13 cellular contexts compared by ENCODE assay signal in the genomic region with DNA sequence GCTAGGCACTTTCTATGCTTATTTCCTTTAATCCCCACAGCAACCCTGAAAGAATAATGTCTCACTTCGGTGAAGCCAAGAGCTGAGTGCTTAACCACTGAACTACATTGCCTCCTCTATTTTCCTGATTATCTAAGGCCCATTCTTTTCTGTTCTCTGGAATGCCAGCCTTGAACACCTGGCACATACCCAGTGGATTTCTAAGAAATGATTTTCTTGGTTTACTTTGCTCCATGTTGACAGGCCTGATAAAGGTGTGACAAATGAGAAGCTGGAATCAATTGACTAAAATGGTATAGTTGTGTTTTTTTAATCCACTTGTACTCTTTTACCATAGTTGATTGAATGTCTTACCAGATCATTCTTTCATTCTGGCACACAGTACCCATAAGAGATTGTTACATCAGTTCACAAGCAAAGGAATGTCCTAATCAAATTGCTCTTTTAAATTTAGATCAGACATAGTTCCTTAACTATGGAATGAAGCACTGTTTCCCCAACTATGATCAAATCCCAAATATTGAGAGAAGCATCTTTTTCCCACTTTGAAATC.
"Had no signal": no experiment of that assay in that cellular context is flagged by ENCODE, and none has a peak within 500 bp of the region (broad histone marks: within the 10 kb centered on the region; RNA-seq: fewer than 3 reads in every experiment).

No MANE protein-coding gene starts in this region.

- H3K4me1 Mint-ChIP-seq: activated T-helper 17 cell treated with anti-CD3 and anti-CD28 coated beads, Interleukin-2, amount 50 U/mL, for 72 hours; memory B cell; stimulated activated naive B cell treated with anti-CD40 and anti-IgM and Interleukin-4, amounts not matched to agents 10 μg/mL and 1 μg/mL and 100 μg/mL, for 72 hours had no signal

- H3K36me3 ChIP-seq: left ventricle myocardium inferior, transverse colon had no signal

- DNase-seq: activated naive CD8-positive, alpha-beta T cell treated with anti-CD3 and anti-CD28 coated beads, Interleukin-2, amount 50 U/mL, for 24 hours; kidney; left ventricle myocardium inferior; stimulated activated CD4-positive, alpha-beta T cell treated with anti-CD3 and anti-CD28 coated beads, Interleukin-2, amount 100 ng/mL, for 48 hours; stimulated activated naive B cell treated with anti-CD40 and anti-IgM and Interleukin-4, amounts not matched to agents 10 μg/mL and 1 μg/mL and 100 μg/mL, for 72 hours; transverse colon had no signal

- H3K27ac Mint-ChIP-seq: activated naive CD4-positive, alpha-beta T cell treated with anti-CD3 and anti-CD28 coated beads for 36 hours; activated naive CD8-positive, alpha-beta T cell treated with anti-CD3 and anti-CD28 coated beads, Interleukin-2, amount 50 U/mL, for 24 hours; activated T-helper 17 cell treated with anti-CD3 and anti-CD28 coated beads, Interleukin-2, amount 50 U/mL, for 72 hours; memory B cell; nephron progenitor cell; stimulated activated naive B cell treated with anti-CD40 and anti-IgM and Interleukin-4, amounts not matched to agents 10 μg/mL and 1 μg/mL and 100 μg/mL, for 72 hours; T-helper 2 cell treated with Interferon-gamma antibody and Interleukin-4, amounts not matched to agents 5 μg/mL and 100 μg/mL, for 36 hours had no signal

- H3K27me3 Mint-ChIP-seq: central memory CD8-positive, alpha-beta T cell had no signal

- H3K27me3 ChIP-seq: transverse colon had no signal

- H3K9me3 ChIP-seq: left ventricle myocardium inferior, transverse colon had no signal

- H3K4me3 ChIP-seq: left ventricle myocardium inferior, transverse colon had no signal

- H3K36me3 Mint-ChIP-seq: memory B cell; stimulated activated naive B cell treated with anti-CD40 and anti-IgM and Interleukin-4, amounts not matched to agents 10 μg/mL and 1 μg/mL and 100 μg/mL, for 72 hours had no signal

- H3K9me3 Mint-ChIP-seq: activated naive CD4-positive, alpha-beta T cell treated with anti-CD3 and anti-CD28 coated beads for 36 hours; activated naive CD8-positive, alpha-beta T cell treated with anti-CD3 and anti-CD28 coated beads, Interleukin-2, amount 50 U/mL, for 24 hours; activated T-helper 17 cell treated with anti-CD3 and anti-CD28 coated beads, Interleukin-2, amount 50 U/mL, for 72 hours; central memory CD8-positive, alpha-beta T cell; memory B cell; nephron progenitor cell; stimulated activated naive B cell treated with anti-CD40 and anti-IgM and Interleukin-4, amounts not matched to agents 10 μg/mL and 1 μg/mL and 100 μg/mL, for 72 hours; T-helper 2 cell treated with Interferon-gamma antibody and Interleukin-4, amounts not matched to agents 5 μg/mL and 100 μg/mL, for 36 hours had no signal

- H3K27ac ChIP-seq: coronary artery, left ventricle myocardium inferior, transverse colon had no signal

- H3K4me3 Mint-ChIP-seq: activated naive CD4-positive, alpha-beta T cell treated with anti-CD3 and anti-CD28 coated beads for 36 hours; activated naive CD8-positive, alpha-beta T cell treated with anti-CD3 and anti-CD28 coated beads, Interleukin-2, amount 50 U/mL, for 24 hours; activated T-helper 17 cell treated with anti-CD3 and anti-CD28 coated beads, Interleukin-2, amount 50 U/mL, for 72 hours; central memory CD8-positive, alpha-beta T cell; memory B cell; stimulated activated naive B cell treated with anti-CD40 and anti-IgM and Interleukin-4, amounts not matched to agents 10 μg/mL and 1 μg/mL and 100 μg/mL, for 72 hours; T-helper 2 cell treated with Interferon-gamma antibody and Interleukin-4, amounts not matched to agents 5 μg/mL and 100 μg/mL, for 36 hours had no signal
